ENCODE assay signal across 8 cellular contexts in genomic region chr3:9932535-9932842, GRCh38. TPM values are rescaled to one million over a fixed set of nuclear protein-coding genes. Genes with fewer than 3 reads are reported as not detected.
DNase-seq lines count a peak whose midpoint lies in the region; ATAC-seq, FAIRE-seq and TF ChIP-seq lines count a peak whose summit lies in the region.

No MANE protein-coding gene starts in this region.

- no peak for DNase-seq in activated CD4-positive, alpha-beta T cell treated with anti-CD3 and anti-CD28 coated beads, Interleukin-2, amount 10 ng/mL, durations not matched to agents 7 days and 5 days
- no peak for DNase-seq in activated CD4-positive, alpha-beta T cell treated with anti-CD3 and anti-CD28 coated beads for 1 hour
- DNase-seq in astrocyte (ENCODE audit: low read depth), result no peak
- no peak for DNase-seq in right lobe of liver
- no peak for DNase-seq in thoracic aorta (ENCODE audit: low spot score)
- no peak for DNase-seq in islet precursor cell
- DNase-seq in ureter (ENCODE audit: low spot score), result no peak
- no peak for DNase-seq in cerebellum (ENCODE audit: low spot score)

- no peaks in the 10 kb centered on the region for H3K9me3 Mint-ChIP-seq in activated CD4-positive, alpha-beta T cell treated with anti-CD3 and anti-CD28 coated beads, Interleukin-2, amount 10 ng/mL, durations not matched to agents 7 days and 5 days
- peaks cover 3% of the 10 kb centered on the region for H3K9me3 Mint-ChIP-seq in astrocyte (ENCODE audit: unreplicated experiment)

- H3K4me1 Mint-ChIP-seq in activated CD4-positive, alpha-beta T cell treated with anti-CD3 and anti-CD28 coated beads, Interleukin-2, amount 10 ng/mL, durations not matched to agents 7 days and 5 days, result peaks cover 40% of the 10 kb centered on the region
- H3K4me1 Mint-ChIP-seq in astrocyte (ENCODE audit: low read depth, unreplicated experiment), result peaks cover 2% of the 10 kb centered on the region

- POLR2A ChIA-PET in activated CD4-positive, alpha-beta T cell treated with anti-CD3 and anti-CD28 coated beads, Interleukin-2, amount 10 ng/mL, durations not matched to agents 7 days and 5 days (lab: Charles Lee), result interaction anchor here (1.2 to 1.4 kb wide), 2 partner anchors 14 to 19 kb away, joined by 4 to 7 read pairs; partner anchors contain the start of gene PRRT3

- no peaks in the 10 kb centered on the region for H3K79me2 ChIP-seq in astrocyte (ENCODE audit: insufficient read depth, low read length)

- TF ChIP-seq CTCF in astrocyte (IDR thresholded peaks at IDR 0.05; ENCODE audit: insufficient read depth, low read depth, low read length), result no peak
- TF ChIP-seq CTCF in right lobe of liver (IDR thresholded peaks at IDR 0.05), result no peak
- TF ChIP-seq CTCF in thoracic aorta (IDR thresholded peaks at IDR 0.05), result no peak

- H3K4me2 ChIP-seq in astrocyte (ENCODE audit: low read length), result peak overlapping the region; percentile 85

- no peaks in the 10 kb centered on the region for H3K27me3 Mint-ChIP-seq in activated CD4-positive, alpha-beta T cell treated with anti-CD3 and anti-CD28 coated beads, Interleukin-2, amount 10 ng/mL, durations not matched to agents 7 days and 5 days
- H3K27me3 Mint-ChIP-seq in astrocyte (ENCODE audit: low read depth, unreplicated experiment), result no peaks in the 10 kb centered on the region

- CTCF ChIA-PET in activated CD4-positive, alpha-beta T cell treated with anti-CD3 and anti-CD28 coated beads, Interleukin-2, amount 10 ng/mL, durations not matched to agents 7 days and 5 days (lab: Charles Lee), result interaction anchor here (0.6 to 4.2 kb wide), 50 partner anchors 9 to 504 kb away, joined by 3 to 25 read pairs (median 4); partner anchors contain the start of genes ARPC4, IL17RC, IL17RE and PRRT3

- H3K27ac ChIP-seq in astrocyte (ENCODE audit: low read depth, low read length) (peak overlapping the region; percentile 51), right lobe of liver (peak overlapping the region; percentile 61 to 88 (median 80)), thoracic aorta (peak overlapping the region; percentile 92 to 95)

- peak overlapping the region; percentile 82 for H3K9ac ChIP-seq in astrocyte (ENCODE audit: low read length)

- FAIRE-seq in astrocyte (lab: Jason Lieb, UNC), result no peak

- no peaks in the 10 kb centered on the region for H3K36me3 ChIP-seq in astrocyte (ENCODE audit: insufficient read depth, low read length)
- peaks cover 0 to 15% (median 0%) of the 10 kb centered on the region in 4 donors for H3K36me3 ChIP-seq in right lobe of liver
- peaks cover 22% of the 10 kb centered on the region for H3K36me3 ChIP-seq in thoracic aorta

- intact Hi-C loops in right lobe of liver (cut with DNase I), result loop anchor here in 1 of 2 donors (10.0 kb wide), 1 partner anchor 292 kb away; no protein-coding TSS in a partner anchor

- H4K20me1 ChIP-seq in astrocyte (ENCODE audit: insufficient read depth, low read length), result no peaks in the 10 kb centered on the region

- H3K4me1 ChIP-seq in astrocyte (ENCODE audit: insufficient read depth, low read length) (peaks cover 9% of the 10 kb centered on the region), right lobe of liver (peaks cover 0 to 30% (median 7%) of the 10 kb centered on the region in 4 donors), thoracic aorta (ENCODE audit: control insufficient read depth in 1 of 2, low read depth in 2 of 2) (peaks cover 23 to 32% of the 10 kb centered on the region in 2 donors)

- 2% methylated on average over 9 of the region's 13 CpGs for WGBS in right lobe of liver (ENCODE audit: insufficient coverage, low coverage, low lambda C conversion rate, missing lambda C conversion rate)

- H3K27ac Mint-ChIP-seq in activated CD4-positive, alpha-beta T cell treated with anti-CD3 and anti-CD28 coated beads, Interleukin-2, amount 10 ng/mL, durations not matched to agents 7 days and 5 days, result peak overlapping the region; percentile 98
- H3K27ac Mint-ChIP-seq in astrocyte (ENCODE audit: unreplicated experiment), result no peak overlapping the region

- H3K4me3 ChIP-seq in astrocyte (ENCODE audit: insufficient read depth, low read depth, low read length), result peak overlapping the region; percentile 77
- peak overlapping the region; percentile 71 to 86 (median 80) for H3K4me3 ChIP-seq in right lobe of liver
- peak overlapping the region; percentile 94 for H3K4me3 ChIP-seq in thoracic aorta

- peak overlapping the region; percentile 93 for H2AFZ ChIP-seq in astrocyte (ENCODE audit: low read depth, low read length)

- H3K9me3 ChIP-seq in astrocyte (ENCODE audit: insufficient read depth, low read depth, low read length), result no peaks in the 10 kb centered on the region
- no peaks in the 10 kb centered on the region for H3K9me3 ChIP-seq in right lobe of liver
- no peaks in the 10 kb centered on the region for H3K9me3 ChIP-seq in thoracic aorta

- no peak for ATAC-seq in right lobe of liver
- ATAC-seq in thoracic aorta (ENCODE audit: insufficient number of reproducible peaks, low FRiP score, low read depth), result no peak

- H3K4me3 Mint-ChIP-seq in activated CD4-positive, alpha-beta T cell treated with anti-CD3 and anti-CD28 coated beads, Interleukin-2, amount 10 ng/mL, durations not matched to agents 7 days and 5 days, result peak overlapping the region; percentile 96
- no peak overlapping the region for H3K4me3 Mint-ChIP-seq in astrocyte (ENCODE audit: unreplicated experiment)

- H3K27me3 ChIP-seq in astrocyte (ENCODE audit: insufficient read depth, low read length), result no peaks in the 10 kb centered on the region
- no peaks in the 10 kb centered on the region for H3K27me3 ChIP-seq in right lobe of liver
- no peaks in the 10 kb centered on the region for H3K27me3 ChIP-seq in thoracic aorta (replicated peaks; ENCODE audit: insufficient read depth)

- no peak for TF ChIP-seq POLR2A in right lobe of liver (IDR thresholded peaks at IDR 0.05)

- H3K36me3 Mint-ChIP-seq in activated CD4-positive, alpha-beta T cell treated with anti-CD3 and anti-CD28 coated beads, Interleukin-2, amount 10 ng/mL, durations not matched to agents 7 days and 5 days (ENCODE audit: low read depth), result peaks cover 7% of the 10 kb centered on the region
- H3K36me3 Mint-ChIP-seq in astrocyte (ENCODE audit: low read depth, unreplicated experiment), result peaks cover 28% of the 10 kb centered on the region

RNA-seq across cellular contexts. Expression of gene CRELD1, which starts 1.1 kb away (rescaled TPM):
- 10 to 100 TPM; 13.9 to 16.0 TPM for total RNA-seq in activated CD4-positive, alpha-beta T cell treated with anti-CD3 and anti-CD28 coated beads, Interleukin-2, amount 10 ng/mL, durations not matched to agents 7 days and 5 days
- 18.8 and 26.2 TPM in 2 replicates for total RNA-seq in astrocyte
- total RNA-seq in right lobe of liver, result 10 to 100 TPM; 22.4 to 43.5 (median 30.5) TPM
- 10 to 100 TPM; 37.2 to 37.4 TPM for total RNA-seq in thoracic aorta
- total RNA-seq in ureter, result 37.0 TPM
- 23.4 TPM for total RNA-seq in cerebellum

RNA-seq across cellular contexts. Expression of gene IL17RC, which starts 15.6 kb away (rescaled TPM):
- under 1 TPM; 0.32 to 0.52 TPM for total RNA-seq in activated CD4-positive, alpha-beta T cell treated with anti-CD3 and anti-CD28 coated beads, Interleukin-2, amount 10 ng/mL, durations not matched to agents 7 days and 5 days
- total RNA-seq in astrocyte (20.1 and 23.9 TPM in 2 replicates), right lobe of liver (10 to 100 TPM; 19.5 to 53.4 (median 40.1) TPM), thoracic aorta (10 to 100 TPM; 52.2 to 59.4 TPM), ureter (34.0 TPM), cerebellum (12.8 TPM)

RNA-seq across cellular contexts. Expression of gene PRRT3, which starts 19.7 kb away (rescaled TPM):
- 1 to 10 TPM; 4.8 to 5.5 TPM for total RNA-seq in activated CD4-positive, alpha-beta T cell treated with anti-CD3 and anti-CD28 coated beads, Interleukin-2, amount 10 ng/mL, durations not matched to agents 7 days and 5 days
- total RNA-seq in astrocyte (2.2 and 2.4 TPM in 2 replicates), right lobe of liver (under 1 TPM; 0.19 to 0.92 (median 0.35) TPM), thoracic aorta (1 to 10 TPM; 3.3 to 5.8 TPM), ureter (3.5 TPM), cerebellum (5.5 TPM)

RNA-seq across cellular contexts. Expression of gene IL17RE, which starts 29.8 kb away (rescaled TPM):
- total RNA-seq in activated CD4-positive, alpha-beta T cell treated with anti-CD3 and anti-CD28 coated beads, Interleukin-2, amount 10 ng/mL, durations not matched to agents 7 days and 5 days, result 1 to 10 TPM; 1.5 to 2.7 TPM
- total RNA-seq in astrocyte (3.7 and 4.6 TPM in 2 replicates), right lobe of liver (1 to 10 TPM; 1.1 to 4.6 (median 2.2) TPM), thoracic aorta (10 to 100 TPM in 1 of 2 donors, 1 to 10 TPM in 1; 5.7 to 11.9 TPM), ureter (11.9 TPM), cerebellum (0.18 TPM)

RNA-seq across cellular contexts. Expression of gene JAGN1, which starts 42.1 kb away (rescaled TPM):
- 10 to 100 TPM; 29.6 to 30.6 TPM for total RNA-seq in activated CD4-positive, alpha-beta T cell treated with anti-CD3 and anti-CD28 coated beads, Interleukin-2, amount 10 ng/mL, durations not matched to agents 7 days and 5 days
- 31.7 and 33.6 TPM in 2 replicates for total RNA-seq in astrocyte
- 10 to 100 TPM; 20.5 to 40.6 (median 26.5) TPM for total RNA-seq in right lobe of liver
- 10 to 100 TPM; 21.5 to 38.6 TPM for total RNA-seq in thoracic aorta
- 26.6 TPM for total RNA-seq in ureter
- total RNA-seq in cerebellum, result 13.4 TPM
